Comparison of ENCODE assay signal across 32 cellular contexts in the genomic region with DNA sequence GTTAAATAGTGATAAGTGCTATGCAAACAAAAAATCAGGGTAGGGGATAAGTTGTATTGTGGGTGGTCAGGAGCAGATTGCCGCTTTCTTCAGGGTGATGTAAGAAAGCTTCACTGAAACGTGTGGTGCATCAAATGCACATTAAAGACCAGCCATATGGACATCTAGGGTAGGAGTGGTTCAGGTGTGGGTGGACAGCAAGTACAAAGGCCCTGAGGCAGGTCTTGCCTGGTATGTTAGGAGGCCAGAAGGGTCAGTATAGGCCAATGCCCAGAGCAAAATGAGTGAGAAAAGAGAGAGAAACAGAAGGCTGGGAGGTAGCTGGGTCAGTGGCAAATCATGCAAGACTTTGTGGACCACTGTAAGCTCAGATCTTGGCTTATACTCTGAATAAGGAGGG. TPM values are rescaled to one million over a fixed set of nuclear protein-coding genes. Genes with fewer than 3 reads are reported as not detected.
"Had no signal": no experiment of that assay in that cellular context is flagged by ENCODE, and none has a peak within 500 bp of the region (broad histone marks: within the 10 kb centered on the region; RNA-seq: fewer than 3 reads in every experiment).

No MANE protein-coding gene starts in this region.

- H3K27me3 ChIP-seq: body of pancreas, foreskin keratinocyte had no signal

- H3K4me3 ChIP-seq: body of pancreas, esophagus muscularis mucosa, gastrocnemius medialis, heart left ventricle had no signal

- H3K4me1 ChIP-seq: body of pancreas, foreskin keratinocyte had no signal

- FAIRE-seq: colon had no signal

- H3K27ac ChIP-seq: body of pancreas, esophagus muscularis mucosa, foreskin keratinocyte, gastrocnemius medialis, heart left ventricle had no signal

- H3K9me3 ChIP-seq: body of pancreas, esophagus muscularis mucosa, gastrocnemius medialis, heart left ventricle had no signal

- H3K36me3 ChIP-seq: esophagus muscularis mucosa, gastrocnemius medialis, heart left ventricle had no signal

- ATAC-seq: activated T-cell treated with anti-CD3 and anti-CD28 coated beads, Interleukin-2, amount 50 U/mL, for 72 hours; body of pancreas; effector memory CD8-positive, alpha-beta T cell; foreskin keratinocyte; gastrocnemius medialis; heart left ventricle; WTC11 had no signal

- DNase-seq: activated CD4-positive, alpha-beta memory T cell treated with anti-CD3 and anti-CD28 coated beads, Interleukin-2, amount 10 ng/mL, durations not matched to agents 7 days and 5 days; activated CD4-positive, alpha-beta T cell treated with anti-CD3 and anti-CD28 coated beads for 1 hour; activated CD4-positive, alpha-beta T cell treated with anti-CD3 and anti-CD28 coated beads for 4 hours; activated CD4-positive, alpha-beta T cell treated with anti-CD3 and anti-CD28 coated beads, Interleukin-2, amount 10 ng/mL, durations not matched to agents 7 days and 5 days; activated CD4-positive, alpha-beta T cell treated with anti-CD3 and anti-CD28 coated beads, Interleukin-2, amount 50 U/mL, for 4 hours; activated CD8-positive, alpha-beta memory T cell treated with anti-CD3 and anti-CD28 coated beads, Interleukin-2, amount 50 U/mL, for 48 hours; activated gamma-delta T cell; activated naive CD4-positive, alpha-beta T cell; activated naive CD4-positive, alpha-beta T cell treated with anti-CD3 and anti-CD28 coated beads, Interleukin-2, amount 10 ng/mL, durations not matched to agents 7 days and 5 days; activated T-cell treated with anti-CD3 and anti-CD28 coated beads for 4 hours; activated T-cell treated with anti-CD3 and anti-CD28 coated beads, Interleukin-2, amount 50 U/mL, for 24 hours; activated T-cell treated with anti-CD3 and anti-CD28 coated beads, Interleukin-2, amount 50 U/mL, for 72 hours; amniotic stem cell; anterior cingulate cortex; body of pancreas; caudate nucleus; cortex of kidney; dermis blood vessel endothelial cell; effector CD4-positive, alpha-beta T cell; effector memory CD8-positive, alpha-beta T cell; erythroblast; foreskin keratinocyte; gastrocnemius medialis; glutamatergic neuron; heart left ventricle; hypothalamus; T1000 had no signal

RNA-seq across cellular contexts. Expression of a gene that starts 25.6 kb away (rescaled TPM):
- total RNA-seq: activated CD4-positive, alpha-beta memory T cell treated with anti-CD3 and anti-CD28 coated beads, Interleukin-2, amount 10 ng/mL, durations not matched to agents 7 days and 5 days; activated CD4-positive, alpha-beta T cell treated with anti-CD3 and anti-CD28 coated beads, Interleukin-2, amount 10 ng/mL, durations not matched to agents 7 days and 5 days; activated T-cell treated with anti-CD3 and anti-CD28 coated beads, Interleukin-2, amount 50 U/mL, for 72 hours; body of pancreas; chondrocyte; dermis blood vessel endothelial cell; esophagus muscularis mucosa; foreskin keratinocyte; gastrocnemius medialis had no signal
- polyA plus RNA-seq: adipose tissue, foreskin keratinocyte had no signal
